In genomic region chr1:228139406-228139930, GRCh38 we compare ENCODE assay signal across 8 cellular contexts. TPM values are rescaled to one million over a fixed set of nuclear protein-coding genes. Genes with fewer than 3 reads are reported as not detected.
A peak's percentile ranks its signal among the peaks of the same experiment; 100 is the strongest.
DNase-seq lines count a peak whose midpoint lies in the region; ATAC-seq and TF ChIP-seq lines count a peak whose summit lies in the region.

No MANE protein-coding gene starts in this region.

- TF ChIP-seq CTCF in right atrium auricular region (IDR thresholded peaks at IDR 0.05) (no peak), MCF 10A (IDR thresholded peaks at IDR 0.05; ENCODE audit: unreplicated experiment) (no peak)

- CTCF ChIA-PET in MCF 10A (lab: Yijun Ruan, JAX), result interaction anchor here (0.7 to 7.3 kb wide), 6 partner anchors 8 to 378 kb away, joined by 3 to 72 read pairs (median 4); partner anchors contain the start of gene IBA57

- TSS peak; percentile 69 for BruUV-seq in MCF 10A (replicated peaks; lab: Mats Ljungman, UMichigan)

- H3K9me3 ChIP-seq in right atrium auricular region (no peaks in the 10 kb centered on the region), mononuclear cell (ENCODE audit: low read depth, low read length) (no peaks in the 10 kb centered on the region)

- peak overlapping the region; percentile 95 for H3K27ac Mint-ChIP-seq in MCF 10A (ENCODE audit: low read depth, unreplicated experiment)

- H3K4me1 ChIP-seq in right atrium auricular region (peaks cover 0 to 39% of the 10 kb centered on the region in 2 donors), mononuclear cell (ENCODE audit: insufficient read depth, low read length) (peaks cover 50% of the 10 kb centered on the region)

- ATAC-seq in Right ventricle myocardium inferior, result no peak
- no peak for ATAC-seq in GM21737 (IDR thresholded peaks at IDR 0.05; ENCODE audit: unreplicated experiment)
- no peak for ATAC-seq in GM21447 (IDR thresholded peaks at IDR 0.05; ENCODE audit: unreplicated experiment)

- H3K27ac ChIP-seq in right atrium auricular region, result peak overlapping the region; percentile 93 to 96

- no peaks in the 10 kb centered on the region for H3K27me3 ChIP-seq in right atrium auricular region
- H3K27me3 ChIP-seq in mononuclear cell (ENCODE audit: insufficient read depth, low read length), result no peaks in the 10 kb centered on the region

- H3K4me3 Mint-ChIP-seq in MCF 10A (ENCODE audit: unreplicated experiment), result peak overlapping the region; percentile 99

- DNase-seq in right atrium auricular region (ENCODE audit: low spot score) (no peak), Right ventricle myocardium inferior (ENCODE audit: missing footprints) (no peak), MCF 10A (ENCODE audit: unreplicated experiment) (no peak), GM03348 (ENCODE audit: low spot score) (no peak), SK-N-DZ (ENCODE audit: low spot score) (no peak)

- H3K36me3 Mint-ChIP-seq in MCF 10A (ENCODE audit: insufficient read depth, unreplicated experiment), result peaks cover 25% of the 10 kb centered on the region

- no peaks in the 10 kb centered on the region for H3K9me3 Mint-ChIP-seq in MCF 10A (ENCODE audit: unreplicated experiment)

- POLR2A ChIA-PET in MCF 10A (lab: Yijun Ruan, JAX), result interaction anchor here (0.6 to 9.7 kb wide), 14 partner anchors 8 to 727 kb away, joined by 3 to 318 read pairs (median 8); partner anchors contain the start of genes ARF1, GJC2, IBA57 and MRPL55

- H3K4me3 ChIP-seq in right atrium auricular region (peak overlapping the region; percentile 88 to 92), mononuclear cell (ENCODE audit: low read length) (peak overlapping the region; percentile 82)

- H3K4me1 Mint-ChIP-seq in MCF 10A (ENCODE audit: insufficient read depth, unreplicated experiment), result peaks cover 25% of the 10 kb centered on the region

- intact Hi-C loops in Right ventricle myocardium inferior (cut with DNase I) (no loop called here), MCF 10A (cut with micrococcal nuclease) (no loop called here)

- H3K27me3 Mint-ChIP-seq in MCF 10A (ENCODE audit: insufficient read depth, unreplicated experiment), result peaks cover 30% of the 10 kb centered on the region

- no peaks in the 10 kb centered on the region for H3K36me3 ChIP-seq in right atrium auricular region

RNA-seq across cellular contexts. Expression of gene GUK1, which starts 0.6 kb away (rescaled TPM):
- total RNA-seq in right atrium auricular region (100 to 1,000 TPM; 179 to 277 TPM), Right ventricle myocardium inferior (162 TPM), MCF 10A (2022) (495 and 510 TPM in 2 replicates), mononuclear cell (190 TPM)
- polyA plus RNA-seq in SK-N-DZ (2014; cell fraction: cytosol; rRNA removed), result 160 and 194 TPM in 2 replicates
- 247 and 273 TPM in 2 replicates for polyA plus RNA-seq in SK-N-DZ (2014; cell fraction: nucleus; rRNA removed)

RNA-seq across cellular contexts. Expression of gene GJC2, which starts 10.3 kb away (rescaled TPM):
- total RNA-seq in right atrium auricular region, result 1 to 10 TPM in 1 of 2 donors, under 1 TPM in 1; 0.93 to 2.3 TPM
- total RNA-seq in Right ventricle myocardium inferior, result 1.6 TPM
- total RNA-seq in MCF 10A (2022), result 9.0 and 18.5 TPM in 2 replicates
- total RNA-seq in mononuclear cell, result 0.84 TPM
- polyA plus RNA-seq in SK-N-DZ (2014; cell fraction: cytosol; rRNA removed), result 0.09 and 0.20 TPM in 2 replicates
- 0.90 and 1.8 TPM in 2 replicates for polyA plus RNA-seq in SK-N-DZ (2014; cell fraction: nucleus; rRNA removed)

RNA-seq across cellular contexts. Expression of gene IBA57, which starts 26.1 kb away (rescaled TPM):
- total RNA-seq in right atrium auricular region (1 to 10 TPM; 6.7 to 7.1 TPM), Right ventricle myocardium inferior (12.7 TPM), MCF 10A (2022) (12.0 and 16.5 TPM in 2 replicates), mononuclear cell (4.7 TPM)
- polyA plus RNA-seq in SK-N-DZ (2014; cell fraction: cytosol; rRNA removed), result 4.7 and 4.8 TPM in 2 replicates
- polyA plus RNA-seq in SK-N-DZ (2014; cell fraction: nucleus; rRNA removed), result 2.9 and 5.6 TPM in 2 replicates

RNA-seq across cellular contexts. Expression of gene MRPL55, which starts 30.4 kb away (rescaled TPM):
- total RNA-seq in right atrium auricular region, result 10 to 100 TPM; 76.6 to 81.2 TPM
- total RNA-seq in Right ventricle myocardium inferior, result 57.0 TPM
- 85.4 and 111 TPM in 2 replicates for total RNA-seq in MCF 10A (2022)
- total RNA-seq in mononuclear cell, result 44.4 TPM
- polyA plus RNA-seq in SK-N-DZ (2014; cell fraction: cytosol; rRNA removed), result 93.2 and 126 TPM in 2 replicates
- polyA plus RNA-seq in SK-N-DZ (2014; cell fraction: nucleus; rRNA removed), result 96.9 and 161 TPM in 2 replicates

RNA-seq across cellular contexts. Expression of gene C1orf35, which starts 36.3 kb away (rescaled TPM):
- 1 to 10 TPM; 4.5 to 4.9 TPM for total RNA-seq in right atrium auricular region
- 6.0 TPM for total RNA-seq in Right ventricle myocardium inferior
- 48.9 and 49.2 TPM in 2 replicates for total RNA-seq in MCF 10A (2022)
- 6.1 TPM for total RNA-seq in mononuclear cell
- 20.2 and 20.7 TPM in 2 replicates for polyA plus RNA-seq in SK-N-DZ (2014; cell fraction: cytosol; rRNA removed)
- polyA plus RNA-seq in SK-N-DZ (2014; cell fraction: nucleus; rRNA removed), result 76.0 and 86.4 TPM in 2 replicates
